In the genomic region with DNA sequence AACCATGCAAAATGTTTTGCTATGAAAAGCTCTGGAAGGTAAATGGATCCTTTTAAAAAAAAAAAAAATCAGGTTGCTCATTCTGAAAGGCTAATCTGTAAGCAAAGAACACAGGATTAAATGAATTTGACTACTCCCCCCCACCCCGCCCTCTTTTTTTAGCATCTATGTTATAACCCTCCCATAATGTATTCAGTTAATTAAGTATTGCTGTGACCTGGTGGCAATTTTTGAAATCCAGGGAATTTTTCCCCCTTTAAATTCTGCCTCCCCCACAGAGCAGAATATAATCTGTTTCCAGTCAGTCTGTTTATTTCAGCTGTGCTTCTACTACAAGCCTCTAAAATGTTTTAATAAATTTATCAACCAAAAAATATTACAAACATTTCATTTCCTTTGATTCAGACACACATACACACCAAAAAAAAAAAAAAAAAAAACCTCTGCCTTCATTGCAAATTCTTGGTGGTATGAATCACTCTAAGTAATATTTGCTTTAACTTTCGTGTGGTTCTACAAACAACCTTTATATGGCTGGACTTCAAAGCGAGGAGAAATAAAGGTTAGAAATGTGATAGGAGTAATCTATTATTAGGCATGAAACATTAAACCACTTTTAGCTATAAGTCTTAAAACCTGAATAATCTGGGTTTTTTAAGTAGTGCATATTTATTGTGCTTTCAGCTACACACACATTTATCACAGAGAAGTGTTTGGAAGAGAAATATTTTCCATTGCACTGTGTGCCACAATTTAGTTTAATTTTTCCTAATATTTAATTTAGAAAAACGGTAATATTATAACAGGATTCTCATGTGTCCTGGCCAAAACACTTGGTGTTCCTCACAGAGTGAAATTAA, we compare ENCODE assay signal across 9 cellular contexts.
DNase-seq lines count a peak whose midpoint lies in the region; ATAC-seq, FAIRE-seq and TF ChIP-seq lines count a peak whose summit lies in the region.
"Had no signal": no experiment of that assay in that cellular context is flagged by ENCODE, and none has a peak within 500 bp of the region (broad histone marks: within the 10 kb centered on the region; RNA-seq: fewer than 3 reads in every experiment).

No MANE protein-coding gene starts in this region.

- TF ChIP-seq POLR2A in erythroblast (IDR thresholded peaks at IDR 0.05; ENCODE audit: low read length): no peak

- peak; percentile 70 for DNase-seq in AG10803 (ENCODE audit: low read depth)
- DNase-seq in LNCaP clone FGC (ENCODE audit: low read depth): peak; percentile 48
- DNase-seq in myocyte (ENCODE audit: low read depth): peak; percentile 50
- DNase-seq in iPS-NIHi11 (ENCODE audit: low spot score): no peak
- DNase-seq in NCI-H446 (lab: John Stamatoyannopoulos, UW): no peak
- no peak for DNase-seq in erythroblast (lab: John Stamatoyannopoulos, UW)
- DNase-seq: NK-92 treated with Interleukin-12 subunit alpha and Interleukin-12 subunit beta, amount 100 ng/mL, for 24 hours had no signal

- ATAC-seq in GM21529 (IDR thresholded peaks at IDR 0.05; ENCODE audit: unreplicated experiment): no peak

- no peak overlapping the region for H3K4me3 ChIP-seq in AG10803 (ENCODE audit: low read length)
- no peak overlapping the region; the same call in 1 of the 2 replicates for H3K4me3 ChIP-seq in LNCaP clone FGC (ENCODE audit: low read depth, low read length)

- TF ChIP-seq CTCF in AG10803 (conservative IDR thresholded peaks at IDR 0.05; ENCODE audit: low read length) (no peak), LNCaP clone FGC (IDR thresholded peaks at IDR 0.05; ENCODE audit: control insufficient read depth, extremely low read depth, insufficient read depth) (no peak)

- peak; percentile 60 for FAIRE-seq in colon (lab: Jason Lieb, UNC)

Comparison
In these comparisons a context has a peak if more than half of its experiments do, and no peak if none do; other contexts are left out.
1. DNase-seq: peak in AG10803 (single experiment), LNCaP clone FGC (single experiment) and myocyte (single experiment); none in iPS-NIHi11 (single experiment), NCI-H446 (0 of 2) and erythroblast (0 of 2).